Comparison of ENCODE assay signal across 14 cellular contexts in genomic region chr7:43385856-43386255, GRCh38.
DNase-seq lines count a peak whose midpoint lies in the region; ATAC-seq and TF ChIP-seq lines count a peak whose summit lies in the region.
"Had no signal": no experiment of that assay in that cellular context is flagged by ENCODE, and none has a peak within 500 bp of the region (broad histone marks: within the 10 kb centered on the region; RNA-seq: fewer than 3 reads in every experiment).

No MANE protein-coding gene starts in this region.

- TF ChIP-seq CTCF in fibroblast of pulmonary artery (IDR thresholded peaks at IDR 0.05; ENCODE audit: low read length, missing control alignments) (no peak), prostate gland (IDR thresholded peaks at IDR 0.05) (no peak)

- WGBS in prostate gland: 83% methylated on average over 2 of the region's 2 CpGs

- peak; percentile 63 for DNase-seq in stimulated activated CD4-positive, alpha-beta T cell treated with anti-CD3 and anti-CD28 coated beads, Interleukin-15, amount 100 ng/mL, for 24 hours
- no peak for DNase-seq in stimulated activated CD4-positive, alpha-beta T cell treated with anti-CD3 and anti-CD28 coated beads, Interleukin-12 subunit alpha, Interleukin-12 subunit beta, amount 100 ng/mL, for 4 hours
- DNase-seq in RKO (ENCODE audit: low spot score) (peak; percentile 49), fibroblast of pulmonary artery (ENCODE audit: low read depth) (peak; percentile 6), prostate gland (ENCODE audit: low spot score) (no peak), left ventricle myocardium superior (no peak)
- DNase-seq: body of pancreas; NCI-H187 treated with DMSO at 0.1 percent for 48 hours; stimulated activated naive B cell treated with anti-CD40 and anti-IgM and Interleukin-4, amounts not matched to agents 10 μg/mL and 1 μg/mL and 100 μg/mL, for 72 hours; uterus had no signal

- no peaks in the 10 kb centered on the region for H3K36me3 ChIP-seq in prostate gland
- H3K36me3 ChIP-seq: gastroesophageal sphincter, uterus had no signal

- H3K4me3 ChIP-seq in fibroblast of pulmonary artery (replicated peaks; ENCODE audit: low read depth, low read length) (no peak overlapping the region), prostate gland (no peak overlapping the region)
- H3K4me3 ChIP-seq: BLaER1 treated with 17β-estradiol and CSF1 and Interleukin-3, amounts not matched to agents 10 nM and 100 nM; body of pancreas; gastroesophageal sphincter; uterus had no signal

- ATAC-seq in HG02759 (IDR thresholded peaks at IDR 0.05; ENCODE audit: unreplicated experiment) (no peak), left ventricle myocardium superior (no peak), GM18909 (IDR thresholded peaks at IDR 0.05; ENCODE audit: poor library complexity, unreplicated experiment) (no peak)
- ATAC-seq: body of pancreas, gastroesophageal sphincter had no signal

- H3K4me1 ChIP-seq in prostate gland (replicated peaks): no peaks in the 10 kb centered on the region
- H3K4me1 ChIP-seq: body of pancreas, gastroesophageal sphincter, uterus had no signal

- no peak for TF ChIP-seq POLR2A in prostate gland (IDR thresholded peaks at IDR 0.05)

- intact Hi-C loops in prostate gland (cut with DNase I) (no loop called here), left ventricle myocardium superior (cut with micrococcal nuclease) (no loop called here)

- H3K27ac ChIP-seq in prostate gland: no peak overlapping the region
- H3K27ac ChIP-seq: BLaER1 treated with 17β-estradiol and CSF1 and Interleukin-3, amounts not matched to agents 10 nM and 100 nM; body of pancreas; gastroesophageal sphincter; uterus had no signal

- H3K9me3 ChIP-seq in prostate gland: no peaks in the 10 kb centered on the region
- H3K9me3 ChIP-seq: uterus had no signal

- no peaks in the 10 kb centered on the region for H3K27me3 ChIP-seq in prostate gland (replicated peaks; ENCODE audit: insufficient read depth)
- H3K27me3 ChIP-seq: BLaER1 treated with 17β-estradiol and CSF1 and Interleukin-3, amounts not matched to agents 10 nM and 100 nM; body of pancreas; gastroesophageal sphincter; uterus had no signal

Comparison
In these comparisons a context has a peak if more than half of its experiments do, and no peak if none do; other contexts are left out.
1. DNase-seq: peak in stimulated activated CD4-positive, alpha-beta T cell treated with anti-CD3 and anti-CD28 coated beads, Interleukin-15, amount 100 ng/mL, for 24 hours (single experiment), RKO (single experiment) and fibroblast of pulmonary artery (single experiment); none in stimulated activated CD4-positive, alpha-beta T cell treated with anti-CD3 and anti-CD28 coated beads, Interleukin-12 subunit alpha, Interleukin-12 subunit beta, amount 100 ng/mL, for 4 hours (single experiment), prostate gland (single experiment) and left ventricle myocardium superior (single experiment).